In genomic region chr1:37480125-37480466, GRCh38 we compare ENCODE assay signal across 9 cellular contexts. TPM values are rescaled to one million over a fixed set of nuclear protein-coding genes. Genes with fewer than 3 reads are reported as not detected.
DNase-seq lines count a peak whose midpoint lies in the region; ATAC-seq and TF ChIP-seq lines count a peak whose summit lies in the region.
"Had no signal": no experiment of that assay in that cellular context is flagged by ENCODE, and none has a peak within 500 bp of the region (broad histone marks: within the 10 kb centered on the region; RNA-seq: fewer than 3 reads in every experiment).

No MANE protein-coding gene starts in this region.

- H3K27me3 Mint-ChIP-seq in activated CD4-positive, alpha-beta T cell treated with anti-CD3 and anti-CD28 coated beads, Interleukin-2, amount 10 ng/mL, durations not matched to agents 7 days and 5 days: no peaks in the 10 kb centered on the region
- no peaks in the 10 kb centered on the region for H3K27me3 Mint-ChIP-seq in activated naive CD8-positive, alpha-beta T cell treated with anti-CD3 and anti-CD28 coated beads for 36 hours

- 79 to 100% methylated on average over 3 to 5 of the region's 5 CpGs for WGBS in testis, 2 donors

- H3K4me3 ChIP-seq in testis: no peak overlapping the region

- H3K9me3 ChIP-seq in testis: no peaks in the 10 kb centered on the region

- H3K27me3 ChIP-seq in testis: no peaks in the 10 kb centered on the region

- ATAC-seq in left colon (no peak), HG02840 (IDR thresholded peaks at IDR 0.05; ENCODE audit: low FRiP score, unreplicated experiment) (no peak)

- no peak for TF ChIP-seq CTCF in testis (IDR thresholded peaks at IDR 0.05)

- no peaks in the 10 kb centered on the region for H3K36me3 ChIP-seq in testis (ENCODE audit: low read depth, missing control alignments)

- H3K4me1 Mint-ChIP-seq in activated CD4-positive, alpha-beta T cell treated with anti-CD3 and anti-CD28 coated beads, Interleukin-2, amount 10 ng/mL, durations not matched to agents 7 days and 5 days: peaks cover 41% of the 10 kb centered on the region
- peaks cover 37% of the 10 kb centered on the region for H3K4me1 Mint-ChIP-seq in activated naive CD8-positive, alpha-beta T cell treated with anti-CD3 and anti-CD28 coated beads for 36 hours

- intact Hi-C loops in left colon (cut with DNase I, micrococcal nuclease) (no loop called here), testis (cut with DNase I; ENCODE audit: low total_unique reads) (no loop called here)

- TF ChIP-seq POLR2A in testis (IDR thresholded peaks at IDR 0.05): no peak

- POLR2A ChIA-PET in activated CD4-positive, alpha-beta T cell treated with anti-CD3 and anti-CD28 coated beads, Interleukin-2, amount 10 ng/mL, durations not matched to agents 7 days and 5 days (lab: Charles Lee): interaction anchor here (0.6 to 1.2 kb wide), 2 partner anchors 10 to 36 kb away, joined by 3 read pairs; no protein-coding TSS in a partner anchor

- peak overlapping the region; percentile 59 to 87 for H3K27ac ChIP-seq in testis

- CTCF ChIA-PET in activated CD4-positive, alpha-beta T cell treated with anti-CD3 and anti-CD28 coated beads, Interleukin-2, amount 10 ng/mL, durations not matched to agents 7 days and 5 days (lab: Charles Lee): interaction anchor here (1.4 to 5.6 kb wide), 3 partner anchors 6 to 212 kb away, joined by 4 to 69 read pairs (median 7); partner anchors contain the start of genes CDCA8 and MEAF6

- peak overlapping the region; percentile 98 for H3K27ac Mint-ChIP-seq in activated CD4-positive, alpha-beta T cell treated with anti-CD3 and anti-CD28 coated beads, Interleukin-2, amount 10 ng/mL, durations not matched to agents 7 days and 5 days
- H3K27ac Mint-ChIP-seq in activated naive CD8-positive, alpha-beta T cell treated with anti-CD3 and anti-CD28 coated beads for 36 hours: peak overlapping the region; percentile 99

- peaks cover 80% of the 10 kb centered on the region for H3K36me3 Mint-ChIP-seq in activated CD4-positive, alpha-beta T cell treated with anti-CD3 and anti-CD28 coated beads, Interleukin-2, amount 10 ng/mL, durations not matched to agents 7 days and 5 days (ENCODE audit: low read depth)
- H3K36me3 Mint-ChIP-seq in activated naive CD8-positive, alpha-beta T cell treated with anti-CD3 and anti-CD28 coated beads for 36 hours: peaks cover 70% of the 10 kb centered on the region

- H3K4me1 ChIP-seq in testis: peaks cover 60% of the 10 kb centered on the region

- DNase-seq in activated CD4-positive, alpha-beta T cell treated with anti-CD3 and anti-CD28 coated beads, Interleukin-2, amount 10 ng/mL, durations not matched to agents 7 days and 5 days: no peak
- DNase-seq in activated CD4-positive, alpha-beta T cell treated with anti-CD3 and anti-CD28 coated beads for 1 hour: no peak
- no peak for DNase-seq in activated naive CD8-positive, alpha-beta T cell treated with anti-CD3 and anti-CD28 coated beads for 36 hours
- DNase-seq in left colon: peak; percentile 47 to 58
- DNase-seq in testis: no peak
- no peak for DNase-seq in NCI-H2029 (lab: John Stamatoyannopoulos, UW)
- no peak for DNase-seq in stimulated activated CD4-positive, alpha-beta T cell treated with anti-CD3 and anti-CD28 coated beads, Interleukin-15, amount 100 ng/mL, for 24 hours
- DNase-seq: NCI-H187 treated with DMSO at 0.1 percent for 48 hours had no signal

- H3K9me3 Mint-ChIP-seq in activated CD4-positive, alpha-beta T cell treated with anti-CD3 and anti-CD28 coated beads, Interleukin-2, amount 10 ng/mL, durations not matched to agents 7 days and 5 days: no peaks in the 10 kb centered on the region
- H3K9me3 Mint-ChIP-seq in activated naive CD8-positive, alpha-beta T cell treated with anti-CD3 and anti-CD28 coated beads for 36 hours: no peaks in the 10 kb centered on the region

- peak overlapping the region; percentile 94 for H3K4me3 Mint-ChIP-seq in activated CD4-positive, alpha-beta T cell treated with anti-CD3 and anti-CD28 coated beads, Interleukin-2, amount 10 ng/mL, durations not matched to agents 7 days and 5 days
- peak overlapping the region; percentile 97 for H3K4me3 Mint-ChIP-seq in activated naive CD8-positive, alpha-beta T cell treated with anti-CD3 and anti-CD28 coated beads for 36 hours

RNA-seq across cellular contexts. Expression of gene ZC3H12A, which starts 5.7 kb away (rescaled TPM):
- 10 to 100 TPM; 16.8 to 21.9 TPM for total RNA-seq in activated CD4-positive, alpha-beta T cell treated with anti-CD3 and anti-CD28 coated beads, Interleukin-2, amount 10 ng/mL, durations not matched to agents 7 days and 5 days
- total RNA-seq in activated naive CD8-positive, alpha-beta T cell treated with anti-CD3 and anti-CD28 coated beads for 36 hours: 10 to 100 TPM; 29.2 to 29.4 TPM
- total RNA-seq in left colon: 10 to 100 TPM; 24.0 to 61.6 TPM
- 1 to 10 TPM; 8.2 to 9.0 TPM for total RNA-seq in testis
- 6.3 TPM for polyA plus RNA-seq in testis (ENCODE audit: insufficient read depth, low read depth, low replicate concordance)

RNA-seq across cellular contexts. Expression of gene MEAF6, which starts 34.5 kb away (rescaled TPM):
- total RNA-seq in activated CD4-positive, alpha-beta T cell treated with anti-CD3 and anti-CD28 coated beads, Interleukin-2, amount 10 ng/mL, durations not matched to agents 7 days and 5 days: 10 to 100 TPM; 68.8 to 75.6 TPM
- total RNA-seq in activated naive CD8-positive, alpha-beta T cell treated with anti-CD3 and anti-CD28 coated beads for 36 hours: 10 to 100 TPM; 78.3 to 83.3 TPM
- 10 to 100 TPM; 38.1 to 41.4 TPM for total RNA-seq in left colon
- total RNA-seq in testis: 100 to 1,000 TPM; 134 to 140 TPM
- 132 TPM for polyA plus RNA-seq in testis (ENCODE audit: insufficient read depth, low read depth, low replicate concordance)

Comparison
In these comparisons a context has a peak if more than half of its experiments do, and no peak if none do; other contexts are left out.
1. DNase-seq: peak in left colon (2 of 2); none in activated CD4-positive, alpha-beta T cell treated with anti-CD3 and anti-CD28 coated beads, Interleukin-2, amount 10 ng/mL, durations not matched to agents 7 days and 5 days (single experiment), activated CD4-positive, alpha-beta T cell treated with anti-CD3 and anti-CD28 coated beads for 1 hour (single experiment), activated naive CD8-positive, alpha-beta T cell treated with anti-CD3 and anti-CD28 coated beads for 36 hours (single experiment), testis (single experiment), NCI-H2029 (single experiment) and stimulated activated CD4-positive, alpha-beta T cell treated with anti-CD3 and anti-CD28 coated beads, Interleukin-15, amount 100 ng/mL, for 24 hours (single experiment).